In the genomic region with DNA sequence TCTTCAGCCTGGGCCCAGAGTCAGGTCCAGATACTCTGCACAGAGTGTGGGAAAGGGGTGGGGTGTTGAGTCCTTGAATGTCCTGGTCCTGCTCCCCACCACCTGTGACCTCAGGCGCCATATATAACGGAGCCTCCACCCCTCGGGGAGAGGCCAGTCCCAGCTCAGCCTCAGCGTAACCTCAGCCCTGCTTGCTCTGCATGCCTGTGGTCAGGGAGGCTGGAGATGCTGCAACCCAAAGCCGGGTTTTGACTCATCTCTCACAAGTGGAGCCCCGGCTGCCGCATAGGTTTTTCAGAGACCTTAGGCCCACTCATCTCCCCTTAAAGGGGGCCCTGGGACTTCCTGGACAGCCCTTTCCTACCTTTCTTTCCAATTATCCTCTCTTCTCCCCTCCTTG, we compare ENCODE assay signal across 7 cellular contexts. TPM values are rescaled to one million over a fixed set of nuclear protein-coding genes. Genes with fewer than 3 reads are reported as not detected.
DNase-seq lines count a peak whose midpoint lies in the region; ATAC-seq, FAIRE-seq and TF ChIP-seq lines count a peak whose summit lies in the region.

No MANE protein-coding gene starts in this region.

- H3K4me2 ChIP-seq in astrocyte (ENCODE audit: low read length): peak overlapping the region; percentile 68

- H3K79me2 ChIP-seq in astrocyte (ENCODE audit: insufficient read depth, low read length): no peaks in the 10 kb centered on the region

- DNase-seq in RPMI8226: peak; percentile 95
- DNase-seq in astrocyte (ENCODE audit: low read depth): peak; percentile 82
- DNase-seq in posterior vena cava (ENCODE audit: low spot score): peak; percentile 86
- DNase-seq in HuH-7 (ENCODE audit: low spot score): no peak
- DNase-seq in heart left ventricle: no peak

- no peak for FAIRE-seq in astrocyte (lab: Jason Lieb, UNC)

- H3K36me3 ChIP-seq in astrocyte (ENCODE audit: insufficient read depth, low read length): no peaks in the 10 kb centered on the region
- H3K36me3 ChIP-seq in heart left ventricle: peaks cover 0 to 11% (median 9%) of the 10 kb centered on the region in 9 donors

- H3K4me3 ChIP-seq in astrocyte (ENCODE audit: insufficient read depth, low read depth, low read length): no peak overlapping the region
- H3K4me3 ChIP-seq in heart left ventricle: peak overlapping the region in 1 of 12 donors; percentile 56

- peaks cover 4% of the 10 kb centered on the region for H3K36me3 Mint-ChIP-seq in astrocyte (ENCODE audit: low read depth, unreplicated experiment)

- H3K4me3 Mint-ChIP-seq in astrocyte (ENCODE audit: unreplicated experiment): peak overlapping the region; percentile 14

- peaks cover 25% of the 10 kb centered on the region for H3K4me1 Mint-ChIP-seq in astrocyte (ENCODE audit: low read depth, unreplicated experiment)

- H3K27me3 Mint-ChIP-seq in astrocyte (ENCODE audit: low read depth, unreplicated experiment): no peaks in the 10 kb centered on the region

- H3K27me3 ChIP-seq in astrocyte (ENCODE audit: insufficient read depth, low read length): no peaks in the 10 kb centered on the region
- H3K27me3 ChIP-seq in heart left ventricle: no peaks in the 10 kb centered on the region

- no peaks in the 10 kb centered on the region for H4K20me1 ChIP-seq in astrocyte (ENCODE audit: insufficient read depth, low read length)

- 80 to 89% (median 81%) methylated on average over 7 of the region's 7 CpGs for whole genome bisulfite sequencing in heart left ventricle, 4 donors

- H3K27ac Mint-ChIP-seq in astrocyte (ENCODE audit: unreplicated experiment): peak overlapping the region; percentile 67

- no peaks in the 10 kb centered on the region for H3K9me3 Mint-ChIP-seq in astrocyte (ENCODE audit: unreplicated experiment)

- TF ChIP-seq POLR2A in GM18951 (IDR thresholded peaks at IDR 0.05; ENCODE audit: extremely low read depth, insufficient read depth, insufficient read length) (peak; percentile 67), heart left ventricle (IDR thresholded peaks at IDR 0.05) (no peak)

- in situ Hi-C loops in GM18951 (cut with MboI; ENCODE audit: low sequenced_read_pairs, unreplicated experiment): no loop called here

- H3K9ac ChIP-seq in astrocyte (ENCODE audit: low read length): peak overlapping the region; percentile 56

- H3K9me3 ChIP-seq in astrocyte (ENCODE audit: insufficient read depth, low read depth, low read length): no peaks in the 10 kb centered on the region
- no peaks in the 10 kb centered on the region for H3K9me3 ChIP-seq in heart left ventricle

- TF ChIP-seq CTCF in astrocyte (IDR thresholded peaks at IDR 0.05; ENCODE audit: insufficient read depth, low read depth, low read length) (no peak), heart left ventricle (IDR thresholded peaks at IDR 0.05) (no peak)

- intact Hi-C loops in posterior vena cava (cut with DNase I): no loop called here
- intact Hi-C loops in heart left ventricle (cut with DNase I): no loop called here

- H3K27ac ChIP-seq in astrocyte (ENCODE audit: low read depth, low read length) (no peak overlapping the region), heart left ventricle (peak overlapping the region in 1 of 12 donors; percentile 76)

- ATAC-seq in HG02973 (IDR thresholded peaks at IDR 0.05; ENCODE audit: unreplicated experiment): peak; percentile 68
- ATAC-seq in heart left ventricle: no peak

- no peak overlapping the region for H2AFZ ChIP-seq in astrocyte (ENCODE audit: low read depth, low read length)

- peaks cover 6% of the 10 kb centered on the region for H3K4me1 ChIP-seq in astrocyte (ENCODE audit: insufficient read depth, low read length)
- H3K4me1 ChIP-seq in heart left ventricle: peaks cover 0 to 80% (median 10%) of the 10 kb centered on the region in 12 donors

RNA-seq across cellular contexts. Expression of a gene that starts 1.3 kb away (rescaled TPM):
- total RNA-seq in astrocyte (0.79 and 1.3 TPM in 2 replicates), posterior vena cava (1 to 10 TPM; 2.1 to 2.9 TPM), heart left ventricle (10 to 100 TPM in 1 of 9 donors, 1 to 10 TPM in 5, under 1 TPM in 3; 0.12 to 11.6 (median 1.4) TPM)
- polyA plus RNA-seq in heart left ventricle: under 1 TPM; 0.50 to 0.75 TPM

RNA-seq across cellular contexts. Expression of a gene that starts 25.0 kb away (rescaled TPM):
- total RNA-seq in astrocyte (16.7 and 19.4 TPM in 2 replicates), posterior vena cava (10 to 100 TPM; 16.4 to 22.3 TPM), heart left ventricle (10 to 100 TPM in 4 of 9 donors, 1 to 10 TPM in 5; 4.3 to 14.8 (median 8.2) TPM)
- polyA plus RNA-seq in heart left ventricle: 10 to 100 TPM in 1 of 2 donors, 1 to 10 TPM in 1; 4.6 to 26.5 TPM

RNA-seq across cellular contexts. Expression of a gene that starts 25.2 kb away (rescaled TPM):
- 31.0 and 32.7 TPM in 2 replicates for total RNA-seq in astrocyte
- total RNA-seq in posterior vena cava: 10 to 100 TPM; 23.7 to 27.4 TPM
- total RNA-seq in heart left ventricle: 10 to 100 TPM in 7 of 9 donors, 1 to 10 TPM in 2; 4.8 to 27.4 (median 18.7) TPM
- polyA plus RNA-seq in heart left ventricle: 1 to 10 TPM; 6.1 to 6.7 TPM

RNA-seq across cellular contexts. Expression of a gene that starts 26.3 kb away (rescaled TPM):
- total RNA-seq in astrocyte (10.1 and 11.7 TPM in 2 replicates), posterior vena cava (10 to 100 TPM; 33.4 to 38.1 TPM), heart left ventricle (10 to 100 TPM in 7 of 9 donors, 1 to 10 TPM in 2; 6.4 to 22.5 (median 16.0) TPM)
- 10 to 100 TPM in 1 of 2 donors, 1 to 10 TPM in 1; 7.4 to 10.2 TPM for polyA plus RNA-seq in heart left ventricle

Comparison
In these comparisons a context has a peak if more than half of its experiments do, and no peak if none do; other contexts are left out.
1. DNase-seq: peak in RPMI8226 (single experiment), astrocyte (single experiment) and posterior vena cava (single experiment); none in HuH-7 (single experiment) and heart left ventricle (0 of 5).